In genomic region chr19:49301165-49301865, GRCh38 we compare ENCODE assay signal across 9 cellular contexts. TPM values are rescaled to one million over a fixed set of nuclear protein-coding genes. Genes with fewer than 3 reads are reported as not detected.
DNase-seq lines count a peak whose midpoint lies in the region; ATAC-seq and TF ChIP-seq lines count a peak whose summit lies in the region.
"Had no signal": no experiment of that assay in that cellular context is flagged by ENCODE, and none has a peak within 500 bp of the region (broad histone marks: within the 10 kb centered on the region; RNA-seq: fewer than 3 reads in every experiment).

No MANE protein-coding gene starts in this region.

- no peaks in the 10 kb centered on the region for H3K9me3 ChIP-seq in DND-41 (ENCODE audit: insufficient read depth, low read length, severe bottlenecking)
- no peaks in the 10 kb centered on the region for H3K9me3 ChIP-seq in OCI-LY3 (ENCODE audit: insufficient read depth, low read length)
- H3K9me3 ChIP-seq in esophagus squamous epithelium: no peaks in the 10 kb centered on the region

- H3K36me3 Mint-ChIP-seq in natural killer cell: peaks cover 7% of the 10 kb centered on the region

- no peaks in the 10 kb centered on the region for H3K36me3 ChIP-seq in DND-41 (ENCODE audit: insufficient read depth, low read length)
- H3K36me3 ChIP-seq in OCI-LY3 (replicated peaks; ENCODE audit: low read depth, low read length): peaks cover 2% of the 10 kb centered on the region
- H3K36me3 ChIP-seq in esophagus squamous epithelium: no peaks in the 10 kb centered on the region

- no peak overlapping the region for H3K27ac Mint-ChIP-seq in natural killer cell
- H3K27ac Mint-ChIP-seq: dendritic cell treated with granulocyte-macrophage colony-stimulating factor and Interleukin-4, amounts not matched to agents 40 ng/mL and 50 ng/mL, for 4 days had no signal

- no peak overlapping the region for H2AFZ ChIP-seq in DND-41 (ENCODE audit: low read depth, low read length)
- H2AFZ ChIP-seq in OCI-LY3 (ENCODE audit: low read depth, low read length): peak overlapping the region; percentile 99

- H3K27me3 ChIP-seq in DND-41 (ENCODE audit: insufficient read depth, low read length, poor library complexity) (no peaks in the 10 kb centered on the region), OCI-LY3 (ENCODE audit: low read depth, low read length) (0 out of 2 replicates have a peak, but pooled peaks cover 9% of the 10 kb centered on the region), esophagus squamous epithelium (no peaks in the 10 kb centered on the region)

- H3K27ac ChIP-seq in DND-41 (ENCODE audit: low read length): no peak overlapping the region
- H3K27ac ChIP-seq in OCI-LY3 (ENCODE audit: low read length): no peak overlapping the region
- H3K27ac ChIP-seq in esophagus squamous epithelium: no peak overlapping the region

- H3K4me1 ChIP-seq in DND-41 (ENCODE audit: insufficient read depth, low read length) (no peaks in the 10 kb centered on the region), OCI-LY3 (ENCODE audit: low read length) (peaks cover 4% of the 10 kb centered on the region), esophagus squamous epithelium (peaks cover 0 to 8% (median 6%) of the 10 kb centered on the region in 3 donors)

- H3K4me3 ChIP-seq in DND-41 (ENCODE audit: low read depth in 1 of 2, low read length in 2 of 2) (no peak overlapping the region), OCI-LY3 (ENCODE audit: low read length) (peak overlapping the region; percentile 85), esophagus squamous epithelium (peak overlapping the region in 2 of 4 donors; percentile 10 to 50)

- DNase-seq in DND-41 (peak; percentile 71), activated T-cell treated with anti-CD3 and anti-CD28 coated beads for 4 hours (peak; percentile 66), esophagus squamous epithelium (lab: John Stamatoyannopoulos, UW) (no peak), natural killer cell (peak; percentile 78), amniotic stem cell (lab: John Stamatoyannopoulos, UW) (no peak)
- DNase-seq in stimulated activated CD8-positive, alpha-beta memory T cell treated with anti-CD3 and anti-CD28 coated beads, Interleukin-7, amount 100 ng/mL, for 4 hours (ENCODE audit: low read depth in 2 of 2): peak; percentile 60 to 62

- WGBS in esophagus squamous epithelium, 2 donors: 26 to 43% methylated on average over 3 to 6 of the region's 8 CpGs

- peaks cover 0 to 9% of the 10 kb centered on the region in 2 donors for H3K4me1 Mint-ChIP-seq in natural killer cell

- no peaks in the 10 kb centered on the region for H3K27me3 Mint-ChIP-seq in natural killer cell (ENCODE audit: low read depth in 2 of 2)

- H3K79me2 ChIP-seq in DND-41 (ENCODE audit: insufficient read depth, low read length): no peaks in the 10 kb centered on the region
- H3K79me2 ChIP-seq in OCI-LY3 (ENCODE audit: low read length): no peaks in the 10 kb centered on the region

- TF ChIP-seq POLR2A in esophagus squamous epithelium (IDR thresholded peaks at IDR 0.05): no peak

- no peaks in the 10 kb centered on the region for H4K20me1 ChIP-seq in DND-41 (ENCODE audit: insufficient read depth, low read length)
- H4K20me1 ChIP-seq in OCI-LY3 (ENCODE audit: insufficient read depth, low read length): no peaks in the 10 kb centered on the region

- no peak overlapping the region for H3K4me2 ChIP-seq in DND-41 (ENCODE audit: insufficient read depth, low read length)
- peak overlapping the region; percentile 91 for H3K4me2 ChIP-seq in OCI-LY3 (ENCODE audit: low read length)

- TF ChIP-seq CTCF in DND-41 (IDR thresholded peaks at IDR 0.05; ENCODE audit: borderline replicate concordance, extremely low read depth, low read length, poor library complexity, severe bottlenecking): peak; percentile 88
- TF ChIP-seq CTCF in OCI-LY3 (IDR thresholded peaks at IDR 0.05; ENCODE audit: low read depth, low read length): peak; percentile 97
- TF ChIP-seq CTCF in esophagus squamous epithelium (IDR thresholded peaks at IDR 0.05): peak; percentile 78 to 89 (median 84)
- TF ChIP-seq CTCF in natural killer cell (IDR thresholded peaks at IDR 0.05): peak; percentile 89

- ATAC-seq in DND-41 (ENCODE audit: insufficient read depth, low read depth): peak; percentile 89
- peak; percentile 57 for ATAC-seq in HG03354 (IDR thresholded peaks at IDR 0.05; ENCODE audit: poor library complexity, severe bottlenecking, unreplicated experiment)
- peak; percentile 89 to 100 (median 92) for ATAC-seq in natural killer cell

- intact Hi-C loops in esophagus squamous epithelium (cut with DNase I) (loop anchor here (5.0 kb wide), 1 partner anchor 74 kb away; no protein-coding TSS in a partner anchor), natural killer cell (cut with micrococcal nuclease) (loop anchor here (5.0 kb wide), 1 partner anchor 36 kb away; the partner anchor contains the start of gene CD37)

- no peak overlapping the region for H3K4me3 Mint-ChIP-seq in natural killer cell
- H3K4me3 Mint-ChIP-seq: dendritic cell treated with granulocyte-macrophage colony-stimulating factor and Interleukin-4, amounts not matched to agents 40 ng/mL and 50 ng/mL, for 4 days had no signal

- H3K9ac ChIP-seq in DND-41 (ENCODE audit: low read depth, low read length) (no peak overlapping the region), OCI-LY3 (ENCODE audit: low read length) (peak overlapping the region; percentile 67)

- H3K9me3 Mint-ChIP-seq in natural killer cell: no peaks in the 10 kb centered on the region
- H3K9me3 Mint-ChIP-seq: dendritic cell treated with granulocyte-macrophage colony-stimulating factor and Interleukin-4, amounts not matched to agents 40 ng/mL and 50 ng/mL, for 4 days had no signal

RNA-seq across cellular contexts. Expression of gene SLC6A16, which starts 23.7 kb away (rescaled TPM):
- 1 to 10 TPM in 1 of 4 donors, under 1 TPM in 2, not detected in 1; 0.13 to 1.5 (median 0.56) TPM for total RNA-seq in esophagus squamous epithelium
- total RNA-seq in natural killer cell: 10 to 100 TPM in 2 of 3 donors, 1 to 10 TPM in 1; 7.2 to 11.5 (median 10.8) TPM

RNA-seq across cellular contexts. Expression of gene CD37, which starts 33.9 kb away (rescaled TPM):
- total RNA-seq in esophagus squamous epithelium: 10 to 100 TPM in 1 of 4 donors, 1 to 10 TPM in 3; 3.1 to 21.4 (median 5.3) TPM
- 100 to 1,000 TPM; 322 to 392 (median 359) TPM for total RNA-seq in natural killer cell

Comparison
In these comparisons a context has a peak if more than half of its experiments do, and no peak if none do; other contexts are left out.
1. DNase-seq: peak in DND-41 (single experiment), activated T-cell treated with anti-CD3 and anti-CD28 coated beads for 4 hours (single experiment), natural killer cell (single experiment) and stimulated activated CD8-positive, alpha-beta memory T cell treated with anti-CD3 and anti-CD28 coated beads, Interleukin-7, amount 100 ng/mL, for 4 hours (2 of 2); none in esophagus squamous epithelium (single experiment) and amniotic stem cell (single experiment).
2. RNA of gene CD37, which starts 33.9 kb away (total RNA-seq): 322 to 392 TPM in natural killer cell; 3.1 to 21.4 TPM in esophagus squamous epithelium; every median in the first group is over 10 times any median in the second.
3. Peak in every context shown above with its lines, with median percentiles within 50 percentile points of each other: ATAC-seq and CTCF ChIP-seq.